Comparison of ENCODE assay signal across 11 cellular contexts in the genomic region with DNA sequence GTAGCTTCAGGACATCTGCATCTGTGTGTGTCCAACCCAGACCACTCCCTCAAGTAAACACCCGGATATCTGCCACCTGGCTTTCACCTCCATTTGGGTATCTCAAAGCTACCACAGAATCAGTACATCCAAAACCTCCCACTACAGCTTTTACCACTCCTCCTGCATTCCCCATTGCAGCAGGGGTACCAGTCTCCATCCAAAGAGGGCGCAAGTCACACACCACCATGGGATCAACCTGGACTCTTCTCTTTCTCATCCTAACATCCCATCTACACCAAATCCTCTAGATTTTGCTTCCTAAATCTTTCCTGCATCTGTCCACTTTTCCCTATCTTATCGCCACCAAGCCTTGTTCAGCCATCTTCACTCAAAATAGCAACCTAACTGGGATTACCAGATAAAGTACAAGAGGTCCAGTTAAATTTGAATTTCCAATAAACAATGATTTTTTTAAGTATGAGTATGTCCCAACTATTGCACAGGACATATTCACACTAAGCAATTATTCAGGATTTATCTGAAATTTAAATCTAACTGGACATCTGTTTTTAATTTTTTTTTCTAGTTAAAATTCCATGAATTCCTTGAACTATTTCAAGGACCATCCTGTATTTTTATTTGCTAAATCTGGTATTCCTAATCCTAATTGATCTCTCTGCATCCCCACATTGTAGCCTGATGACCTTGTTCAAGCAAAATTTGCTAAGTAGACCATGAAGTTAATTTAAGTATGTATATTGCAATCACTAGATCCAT.
DNase-seq lines count a peak whose midpoint lies in the region; ATAC-seq and TF ChIP-seq lines count a peak whose summit lies in the region.
"Had no signal": no experiment of that assay in that cellular context is flagged by ENCODE, and none has a peak within 500 bp of the region (broad histone marks: within the 10 kb centered on the region; RNA-seq: fewer than 3 reads in every experiment).

No MANE protein-coding gene starts in this region.

- H3K4me3 ChIP-seq in HCT116 (replicated peaks in 1 of 2; ENCODE audit: low read depth in 1 of 2, low read length in 2 of 2): no peak overlapping the region
- H3K4me3 ChIP-seq in dorsolateral prefrontal cortex: no peak overlapping the region

- H4K20me1 ChIP-seq in HCT116 (ENCODE audit: insufficient read depth): no peaks in the 10 kb centered on the region

- no TSS peak for BruUV-seq in HCT116 (replicated peaks; lab: Mats Ljungman, UMichigan)

- H3K9me3 ChIP-seq in HCT116 (ENCODE audit: control insufficient read depth in 1 of 2, insufficient read depth in 1 of 2, low read depth in 1 of 2, low read length in 2 of 2): no peaks in the 10 kb centered on the region

- TF ChIP-seq RAD21 in HCT116 (IDR thresholded peaks at IDR 0.05; ENCODE audit: low read depth): peak; percentile 69

- no peak overlapping the region for H3K4me2 ChIP-seq in HCT116 (ENCODE audit: low read length)

- RAD21 ChIA-PET in HCT116 (lab: Charles Lee; ENCODE audit: low non-redundant PET in 1 of 2, low total read pairs in 2 of 2, uncharacterized antibody in 2 of 2, unreplicated experiment in 2 of 2): no interaction called here

- H3K36me3 ChIP-seq in HCT116 (ENCODE audit: control insufficient read depth in 1 of 2, insufficient read depth in 2 of 2, low read length in 2 of 2): no peaks in the 10 kb centered on the region

- TF ChIP-seq POLR2A in HCT116 (IDR thresholded peaks at IDR 0.05; ENCODE audit: borderline replicate concordance, extremely low read depth, insufficient read depth, insufficient read length) (no peak), erythroblast (IDR thresholded peaks at IDR 0.05; ENCODE audit: low read length) (no peak)

- no peak overlapping the region for H3K9ac ChIP-seq in HCT116 (ENCODE audit: low read length)

- H3K9me2 ChIP-seq in HCT116 (ENCODE audit: insufficient read depth): no peaks in the 10 kb centered on the region

- no peak overlapping the region for H2AFZ ChIP-seq in HCT116 (ENCODE audit: low read depth, low read length, poor library complexity, severe bottlenecking)

- POLR2A ChIA-PET in HCT116 (lab: Charles Lee): no interaction called here

- H3K4me1 ChIP-seq in HCT116 (ENCODE audit: control insufficient read depth in 1 of 2, insufficient read depth in 2 of 2, low read length in 2 of 2): no peaks in the 10 kb centered on the region

- TF ChIP-seq CTCF in HCT116 (IDR thresholded peaks at IDR 0.05 in 2 of 3, conservative IDR thresholded peaks at IDR 0.05 in 1 of 3; ENCODE audit: borderline replicate concordance in 1 of 3, insufficient read depth in 1 of 3, low read depth in 2 of 3, low read length in 2 of 3): peak; percentile 49 to 72 (median 71); a peak in 5 of 6 replicates
- TF ChIP-seq CTCF in dorsolateral prefrontal cortex (IDR thresholded peaks at IDR 0.05 in 54 of 56, conservative IDR thresholded peaks at IDR 0.05 in 2 of 56; ENCODE audit: low read depth in 1 of 56, partially characterized antibody in 56 of 56): no peak

- CTCF ChIA-PET in HCT116 (lab: Charles Lee): interaction anchor here (0.6 to 1.3 kb wide), 7 partner anchors 9 to 60 kb away, joined by 3 to 16 read pairs (median 5); no protein-coding TSS in a partner anchor

- DNase-seq in COLO668 (lab: John Stamatoyannopoulos, UW; ENCODE audit: unreplicated experiment) (peak; percentile 13), HCT116 (ENCODE audit: low read depth, low spot score) (peak; percentile 13), RKO (ENCODE audit: low spot score) (peak; percentile 18), iPS-NIHi7 (ENCODE audit: extremely low spot score) (peak; percentile 82), NCI-H2196 treated with DMSO at 0.1 percent for 48 hours (lab: John Stamatoyannopoulos, UW; ENCODE audit: unreplicated experiment) (no peak), erythroblast (lab: John Stamatoyannopoulos, UW) (no peak), dorsolateral prefrontal cortex (no peak)
- DNase-seq: activated CD8-positive, alpha-beta memory T cell treated with anti-CD3 and anti-CD28 coated beads for 24 hours; OCI-M1; stimulated activated CD4-positive, alpha-beta T cell treated with anti-CD3 and anti-CD28 coated beads, Interleukin-15, amount 100 ng/mL, for 24 hours had no signal

- ATAC-seq in HCT116 (peak; percentile 97), HG02798 (IDR thresholded peaks at IDR 0.05; ENCODE audit: poor library complexity, unreplicated experiment) (no peak)

- intact Hi-C loops in HCT116 (cut with micrococcal nuclease): loop anchor here (1.0 to 2.0 kb wide), 2 partner anchors 59 to 186 kb away; no protein-coding TSS in a partner anchor
- intact Hi-C loops in dorsolateral prefrontal cortex (cut with DNase I): no loop called here

- no peaks in the 10 kb centered on the region for H3K79me2 ChIP-seq in HCT116 (ENCODE audit: insufficient read depth, low read length)

- H3K27me3 ChIP-seq in HCT116 (ENCODE audit: insufficient read depth, low read length): no peaks in the 10 kb centered on the region
- H3K27me3 ChIP-seq in dorsolateral prefrontal cortex: peaks cover 0 to 48% (median 7%) of the 10 kb centered on the region in 45 donors

- H3K27ac ChIP-seq in HCT116 (ENCODE audit: low read depth, low read length): no peak overlapping the region
- no peak overlapping the region for H3K27ac ChIP-seq in dorsolateral prefrontal cortex

TF ChIP-seq in HCT116, 20 proteins besides CTCF, POLR2A, EP300 and RAD21 (continues in another document):
- TF ChIP-seq, protein P1, sequence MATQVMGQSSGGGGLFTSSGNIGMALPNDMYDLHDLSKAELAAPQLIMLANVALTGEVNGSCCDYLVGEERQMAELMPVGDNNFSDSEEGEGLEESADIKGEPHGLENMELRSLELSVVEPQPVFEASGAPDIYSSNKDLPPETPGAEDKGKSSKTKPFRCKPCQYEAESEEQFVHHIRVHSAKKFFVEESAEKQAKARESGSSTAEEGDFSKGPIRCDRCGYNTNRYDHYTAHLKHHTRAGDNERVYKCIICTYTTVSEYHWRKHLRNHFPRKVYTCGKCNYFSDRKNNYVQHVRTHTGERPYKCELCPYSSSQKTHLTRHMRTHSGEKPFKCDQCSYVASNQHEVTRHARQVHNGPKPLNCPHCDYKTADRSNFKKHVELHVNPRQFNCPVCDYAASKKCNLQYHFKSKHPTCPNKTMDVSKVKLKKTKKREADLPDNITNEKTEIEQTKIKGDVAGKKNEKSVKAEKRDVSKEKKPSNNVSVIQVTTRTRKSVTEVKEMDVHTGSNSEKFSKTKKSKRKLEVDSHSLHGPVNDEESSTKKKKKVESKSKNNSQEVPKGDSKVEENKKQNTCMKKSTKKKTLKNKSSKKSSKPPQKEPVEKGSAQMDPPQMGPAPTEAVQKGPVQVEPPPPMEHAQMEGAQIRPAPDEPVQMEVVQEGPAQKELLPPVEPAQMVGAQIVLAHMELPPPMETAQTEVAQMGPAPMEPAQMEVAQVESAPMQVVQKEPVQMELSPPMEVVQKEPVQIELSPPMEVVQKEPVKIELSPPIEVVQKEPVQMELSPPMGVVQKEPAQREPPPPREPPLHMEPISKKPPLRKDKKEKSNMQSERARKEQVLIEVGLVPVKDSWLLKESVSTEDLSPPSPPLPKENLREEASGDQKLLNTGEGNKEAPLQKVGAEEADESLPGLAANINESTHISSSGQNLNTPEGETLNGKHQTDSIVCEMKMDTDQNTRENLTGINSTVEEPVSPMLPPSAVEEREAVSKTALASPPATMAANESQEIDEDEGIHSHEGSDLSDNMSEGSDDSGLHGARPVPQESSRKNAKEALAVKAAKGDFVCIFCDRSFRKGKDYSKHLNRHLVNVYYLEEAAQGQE (IDR thresholded peaks at IDR 0.05; ENCODE audit: low read depth): no peak
- no peak for TF ChIP-seq SP1 (IDR thresholded peaks at IDR 0.05; ENCODE audit: low read depth)
- TF ChIP-seq, protein P2, sequence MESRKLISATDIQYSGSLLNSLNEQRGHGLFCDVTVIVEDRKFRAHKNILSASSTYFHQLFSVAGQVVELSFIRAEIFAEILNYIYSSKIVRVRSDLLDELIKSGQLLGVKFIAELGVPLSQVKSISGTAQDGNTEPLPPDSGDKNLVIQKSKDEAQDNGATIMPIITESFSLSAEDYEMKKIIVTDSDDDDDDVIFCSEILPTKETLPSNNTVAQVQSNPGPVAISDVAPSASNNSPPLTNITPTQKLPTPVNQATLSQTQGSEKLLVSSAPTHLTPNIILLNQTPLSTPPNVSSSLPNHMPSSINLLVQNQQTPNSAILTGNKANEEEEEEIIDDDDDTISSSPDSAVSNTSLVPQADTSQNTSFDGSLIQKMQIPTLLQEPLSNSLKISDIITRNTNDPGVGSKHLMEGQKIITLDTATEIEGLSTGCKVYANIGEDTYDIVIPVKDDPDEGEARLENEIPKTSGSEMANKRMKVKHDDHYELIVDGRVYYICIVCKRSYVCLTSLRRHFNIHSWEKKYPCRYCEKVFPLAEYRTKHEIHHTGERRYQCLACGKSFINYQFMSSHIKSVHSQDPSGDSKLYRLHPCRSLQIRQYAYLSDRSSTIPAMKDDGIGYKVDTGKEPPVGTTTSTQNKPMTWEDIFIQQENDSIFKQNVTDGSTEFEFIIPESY (IDR thresholded peaks at IDR 0.05; ENCODE audit: extremely low read depth, insufficient replicate concordance, low read length): no peak
- TF ChIP-seq TCF7L2 (IDR thresholded peaks at IDR 0.05; ENCODE audit: borderline replicate concordance, extremely low read depth, insufficient read depth, insufficient read length): no peak
- no peak for TF ChIP-seq YY1 (IDR thresholded peaks at IDR 0.05; ENCODE audit: extremely low read depth, insufficient replicate concordance, low read depth, low read length)
- TF ChIP-seq ZNF274 (IDR thresholded peaks at IDR 0.05; ENCODE audit: low read depth, low read length): no peak
- no peak for TF ChIP-seq FOSL1 (IDR thresholded peaks at IDR 0.05; ENCODE audit: low read depth)
- TF ChIP-seq, protein P3, sequence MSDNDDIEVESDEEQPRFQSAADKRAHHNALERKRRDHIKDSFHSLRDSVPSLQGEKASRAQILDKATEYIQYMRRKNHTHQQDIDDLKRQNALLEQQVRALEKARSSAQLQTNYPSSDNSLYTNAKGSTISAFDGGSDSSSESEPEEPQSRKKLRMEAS (IDR thresholded peaks at IDR 0.05): no peak
- TF ChIP-seq ZFX (IDR thresholded peaks at IDR 0.05): no peak
- no peak for TF ChIP-seq POLR2AphosphoS5 (IDR thresholded peaks at IDR 0.05; ENCODE audit: low read depth, low read length)
- no peak for TF ChIP-seq CEBPB (IDR thresholded peaks at IDR 0.05; ENCODE audit: low read depth)
- TF ChIP-seq CBX3 (IDR thresholded peaks at IDR 0.05; ENCODE audit: low read depth): no peak
- TF ChIP-seq EZH2 (IDR thresholded peaks at IDR 0.05): no peak
- TF ChIP-seq EZH2phosphoT487 (IDR thresholded peaks at IDR 0.05; ENCODE audit: borderline replicate concordance): no peak
- TF ChIP-seq, protein P4, sequence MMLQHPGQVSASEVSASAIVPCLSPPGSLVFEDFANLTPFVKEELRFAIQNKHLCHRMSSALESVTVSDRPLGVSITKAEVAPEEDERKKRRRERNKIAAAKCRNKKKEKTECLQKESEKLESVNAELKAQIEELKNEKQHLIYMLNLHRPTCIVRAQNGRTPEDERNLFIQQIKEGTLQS (IDR thresholded peaks at IDR 0.05): no peak
- no peak for TF ChIP-seq EGR1 (IDR thresholded peaks at IDR 0.05; ENCODE audit: low read depth)
- TF ChIP-seq ELF1 (IDR thresholded peaks at IDR 0.05; ENCODE audit: borderline replicate concordance, low read depth): no peak
- TF ChIP-seq SIN3A (IDR thresholded peaks at IDR 0.05; ENCODE audit: low read depth): no peak

Comparison
In these comparisons a context has a peak if more than half of its experiments do, and no peak if none do; other contexts are left out.
1. DNase-seq: peak in COLO668 (single experiment), HCT116 (single experiment), RKO (single experiment) and iPS-NIHi7 (single experiment); none in NCI-H2196 treated with DMSO at 0.1 percent for 48 hours (single experiment), erythroblast (0 of 2) and dorsolateral prefrontal cortex (0 of 10).
2. CTCF ChIP-seq: peak in HCT116 (3 of 3); none in dorsolateral prefrontal cortex (0 of 56).